ENCODE assay signal across 1 cellular context in genomic region chr5:141793881-141794280, GRCh38.
TF ChIP-seq lines count a peak whose summit lies in the region.

No MANE protein-coding gene starts in this region.

TF ChIP-seq in HEK293, 187 proteins besides CTCF, POLR2A, EP300 and RAD21 (continued from another document):
- TF ChIP-seq PRDM6 (tag by site-specific recombination; IDR thresholded peaks at IDR 0.05) (no peak), ZBTB6 (tag by site-specific recombination; IDR thresholded peaks at IDR 0.05) (no peak)
